In the genomic region with DNA sequence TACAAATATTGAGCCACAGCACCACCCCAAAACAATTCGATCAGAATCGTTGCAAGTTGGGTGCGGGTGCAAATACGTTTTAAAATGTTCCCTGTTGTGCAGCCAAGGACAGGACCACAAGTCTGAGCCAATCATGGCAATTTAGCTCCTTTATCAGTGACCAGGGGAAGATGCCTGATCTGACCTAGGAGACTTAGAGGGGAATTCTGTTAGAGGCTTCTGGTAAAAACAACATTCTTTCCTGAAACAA, we compare ENCODE assay signal across 1 cellular context.
TF ChIP-seq lines count a peak whose summit lies in the region.

No MANE protein-coding gene starts in this region.

TF ChIP-seq in GM23338, 12 proteins besides CTCF, POLR2A, EP300 and RAD21 (continued from another document):
- TF ChIP-seq JUNB (IDR thresholded peaks at IDR 0.05; ENCODE audit: unreplicated experiment) (no peak), EZH2phosphoT487 (IDR thresholded peaks at IDR 0.05; ENCODE audit: unreplicated experiment) (no peak), STAT1 (IDR thresholded peaks at IDR 0.05; ENCODE audit: unreplicated experiment) (no peak), POLR2AphosphoS5 (IDR thresholded peaks at IDR 0.05; ENCODE audit: low read depth) (no peak), ZNF114 (CRISPR knock-in tag; IDR thresholded peaks at IDR 0.05) (no peak), EZH2 (IDR thresholded peaks at IDR 0.05; ENCODE audit: low read depth, unreplicated experiment) (no peak)
- TF ChIP-seq, protein P1, sequence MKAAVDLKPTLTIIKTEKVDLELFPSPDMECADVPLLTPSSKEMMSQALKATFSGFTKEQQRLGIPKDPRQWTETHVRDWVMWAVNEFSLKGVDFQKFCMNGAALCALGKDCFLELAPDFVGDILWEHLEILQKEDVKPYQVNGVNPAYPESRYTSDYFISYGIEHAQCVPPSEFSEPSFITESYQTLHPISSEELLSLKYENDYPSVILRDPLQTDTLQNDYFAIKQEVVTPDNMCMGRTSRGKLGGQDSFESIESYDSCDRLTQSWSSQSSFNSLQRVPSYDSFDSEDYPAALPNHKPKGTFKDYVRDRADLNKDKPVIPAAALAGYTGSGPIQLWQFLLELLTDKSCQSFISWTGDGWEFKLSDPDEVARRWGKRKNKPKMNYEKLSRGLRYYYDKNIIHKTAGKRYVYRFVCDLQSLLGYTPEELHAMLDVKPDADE (IDR thresholded peaks at IDR 0.05) = no peak
- TF ChIP-seq, protein P2, sequence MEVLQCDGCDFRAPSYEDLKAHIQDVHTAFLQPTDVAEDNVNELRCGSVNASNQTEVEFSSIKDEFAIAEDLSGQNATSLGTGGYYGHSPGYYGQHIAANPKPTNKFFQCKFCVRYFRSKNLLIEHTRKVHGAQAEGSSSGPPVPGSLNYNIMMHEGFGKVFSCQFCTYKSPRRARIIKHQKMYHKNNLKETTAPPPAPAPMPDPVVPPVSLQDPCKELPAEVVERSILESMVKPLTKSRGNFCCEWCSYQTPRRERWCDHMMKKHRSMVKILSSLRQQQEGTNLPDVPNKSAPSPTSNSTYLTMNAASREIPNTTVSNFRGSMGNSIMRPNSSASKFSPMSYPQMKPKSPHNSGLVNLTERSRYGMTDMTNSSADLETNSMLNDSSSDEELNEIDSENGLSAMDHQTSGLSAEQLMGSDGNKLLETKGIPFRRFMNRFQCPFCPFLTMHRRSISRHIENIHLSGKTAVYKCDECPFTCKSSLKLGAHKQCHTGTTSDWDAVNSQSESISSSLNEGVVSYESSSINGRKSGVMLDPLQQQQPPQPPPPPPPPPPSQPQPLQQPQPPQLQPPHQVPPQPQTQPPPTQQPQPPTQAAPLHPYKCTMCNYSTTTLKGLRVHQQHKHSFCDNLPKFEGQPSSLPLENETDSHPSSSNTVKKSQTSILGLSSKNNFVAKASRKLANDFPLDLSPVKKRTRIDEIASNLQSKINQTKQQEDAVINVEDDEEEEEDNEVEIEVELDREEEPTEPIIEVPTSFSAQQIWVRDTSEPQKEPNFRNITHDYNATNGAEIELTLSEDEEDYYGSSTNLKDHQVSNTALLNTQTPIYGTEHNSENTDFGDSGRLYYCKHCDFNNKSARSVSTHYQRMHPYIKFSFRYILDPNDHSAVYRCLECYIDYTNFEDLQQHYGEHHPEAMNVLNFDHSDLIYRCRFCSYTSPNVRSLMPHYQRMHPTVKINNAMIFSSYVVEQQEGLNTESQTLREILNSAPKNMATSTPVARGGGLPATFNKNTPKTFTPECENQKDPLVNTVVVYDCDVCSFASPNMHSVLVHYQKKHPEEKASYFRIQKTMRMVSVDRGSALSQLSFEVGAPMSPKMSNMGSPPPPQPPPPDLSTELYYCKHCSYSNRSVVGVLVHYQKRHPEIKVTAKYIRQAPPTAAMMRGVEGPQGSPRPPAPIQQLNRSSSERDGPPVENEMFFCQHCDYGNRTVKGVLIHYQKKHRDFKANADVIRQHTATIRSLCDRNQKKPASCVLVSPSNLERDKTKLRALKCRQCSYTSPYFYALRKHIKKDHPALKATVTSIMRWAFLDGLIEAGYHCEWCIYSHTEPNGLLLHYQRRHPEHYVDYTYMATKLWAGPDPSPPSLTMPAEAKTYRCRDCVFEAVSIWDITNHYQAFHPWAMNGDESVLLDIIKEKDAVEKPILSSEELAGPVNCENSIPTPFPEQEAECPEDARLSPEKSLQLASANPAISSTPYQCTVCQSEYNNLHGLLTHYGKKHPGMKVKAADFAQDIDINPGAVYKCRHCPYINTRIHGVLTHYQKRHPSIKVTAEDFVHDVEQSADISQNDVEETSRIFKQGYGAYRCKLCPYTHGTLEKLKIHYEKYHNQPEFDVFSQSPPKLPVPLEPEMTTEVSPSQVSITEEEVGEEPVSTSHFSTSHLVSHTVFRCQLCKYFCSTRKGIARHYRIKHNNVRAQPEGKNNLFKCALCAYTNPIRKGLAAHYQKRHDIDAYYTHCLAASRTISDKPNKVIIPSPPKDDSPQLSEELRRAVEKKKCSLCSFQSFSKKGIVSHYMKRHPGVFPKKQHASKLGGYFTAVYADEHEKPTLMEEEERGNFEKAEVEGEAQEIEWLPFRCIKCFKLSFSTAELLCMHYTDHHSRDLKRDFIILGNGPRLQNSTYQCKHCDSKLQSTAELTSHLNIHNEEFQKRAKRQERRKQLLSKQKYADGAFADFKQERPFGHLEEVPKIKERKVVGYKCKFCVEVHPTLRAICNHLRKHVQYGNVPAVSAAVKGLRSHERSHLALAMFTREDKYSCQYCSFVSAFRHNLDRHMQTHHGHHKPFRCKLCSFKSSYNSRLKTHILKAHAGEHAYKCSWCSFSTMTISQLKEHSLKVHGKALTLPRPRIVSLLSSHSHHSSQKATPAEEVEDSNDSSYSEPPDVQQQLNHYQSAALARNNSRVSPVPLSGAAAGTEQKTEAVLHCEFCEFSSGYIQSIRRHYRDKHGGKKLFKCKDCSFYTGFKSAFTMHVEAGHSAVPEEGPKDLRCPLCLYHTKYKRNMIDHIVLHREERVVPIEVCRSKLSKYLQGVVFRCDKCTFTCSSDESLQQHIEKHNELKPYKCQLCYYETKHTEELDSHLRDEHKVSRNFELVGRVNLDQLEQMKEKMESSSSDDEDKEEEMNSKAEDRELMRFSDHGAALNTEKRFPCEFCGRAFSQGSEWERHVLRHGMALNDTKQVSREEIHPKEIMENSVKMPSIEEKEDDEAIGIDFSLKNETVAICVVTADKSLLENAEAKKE (CRISPR knock-in tag; IDR thresholded peaks at IDR 0.05) = no peak
